Comparison of ENCODE assay signal across 1 cellular context in the genomic region with DNA sequence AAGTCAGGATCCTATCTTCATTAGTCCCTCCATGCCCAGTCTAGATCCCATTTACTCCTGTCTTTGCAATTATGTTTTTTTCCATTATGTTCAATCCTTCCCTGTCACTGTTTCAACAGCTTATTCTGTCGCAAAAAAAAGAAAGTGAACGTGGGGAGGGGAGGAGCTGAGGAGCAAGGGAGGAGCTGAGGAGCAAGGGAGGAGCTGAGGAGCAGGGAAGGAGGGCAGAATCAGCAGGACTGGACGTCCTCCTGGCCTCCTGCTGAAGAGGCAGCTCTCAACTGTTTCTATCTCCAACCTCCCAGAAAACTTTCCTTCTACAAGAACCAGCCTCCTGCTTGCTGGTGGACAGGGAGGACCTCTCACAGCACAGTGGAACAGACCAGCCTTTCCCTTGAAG.
TF ChIP-seq lines count a peak whose summit lies in the region.

No MANE protein-coding gene starts in this region.

TF ChIP-seq in GM23338, 12 proteins besides CTCF, POLR2A, EP300 and RAD21 (continued from another document):
- TF ChIP-seq, protein P1, sequence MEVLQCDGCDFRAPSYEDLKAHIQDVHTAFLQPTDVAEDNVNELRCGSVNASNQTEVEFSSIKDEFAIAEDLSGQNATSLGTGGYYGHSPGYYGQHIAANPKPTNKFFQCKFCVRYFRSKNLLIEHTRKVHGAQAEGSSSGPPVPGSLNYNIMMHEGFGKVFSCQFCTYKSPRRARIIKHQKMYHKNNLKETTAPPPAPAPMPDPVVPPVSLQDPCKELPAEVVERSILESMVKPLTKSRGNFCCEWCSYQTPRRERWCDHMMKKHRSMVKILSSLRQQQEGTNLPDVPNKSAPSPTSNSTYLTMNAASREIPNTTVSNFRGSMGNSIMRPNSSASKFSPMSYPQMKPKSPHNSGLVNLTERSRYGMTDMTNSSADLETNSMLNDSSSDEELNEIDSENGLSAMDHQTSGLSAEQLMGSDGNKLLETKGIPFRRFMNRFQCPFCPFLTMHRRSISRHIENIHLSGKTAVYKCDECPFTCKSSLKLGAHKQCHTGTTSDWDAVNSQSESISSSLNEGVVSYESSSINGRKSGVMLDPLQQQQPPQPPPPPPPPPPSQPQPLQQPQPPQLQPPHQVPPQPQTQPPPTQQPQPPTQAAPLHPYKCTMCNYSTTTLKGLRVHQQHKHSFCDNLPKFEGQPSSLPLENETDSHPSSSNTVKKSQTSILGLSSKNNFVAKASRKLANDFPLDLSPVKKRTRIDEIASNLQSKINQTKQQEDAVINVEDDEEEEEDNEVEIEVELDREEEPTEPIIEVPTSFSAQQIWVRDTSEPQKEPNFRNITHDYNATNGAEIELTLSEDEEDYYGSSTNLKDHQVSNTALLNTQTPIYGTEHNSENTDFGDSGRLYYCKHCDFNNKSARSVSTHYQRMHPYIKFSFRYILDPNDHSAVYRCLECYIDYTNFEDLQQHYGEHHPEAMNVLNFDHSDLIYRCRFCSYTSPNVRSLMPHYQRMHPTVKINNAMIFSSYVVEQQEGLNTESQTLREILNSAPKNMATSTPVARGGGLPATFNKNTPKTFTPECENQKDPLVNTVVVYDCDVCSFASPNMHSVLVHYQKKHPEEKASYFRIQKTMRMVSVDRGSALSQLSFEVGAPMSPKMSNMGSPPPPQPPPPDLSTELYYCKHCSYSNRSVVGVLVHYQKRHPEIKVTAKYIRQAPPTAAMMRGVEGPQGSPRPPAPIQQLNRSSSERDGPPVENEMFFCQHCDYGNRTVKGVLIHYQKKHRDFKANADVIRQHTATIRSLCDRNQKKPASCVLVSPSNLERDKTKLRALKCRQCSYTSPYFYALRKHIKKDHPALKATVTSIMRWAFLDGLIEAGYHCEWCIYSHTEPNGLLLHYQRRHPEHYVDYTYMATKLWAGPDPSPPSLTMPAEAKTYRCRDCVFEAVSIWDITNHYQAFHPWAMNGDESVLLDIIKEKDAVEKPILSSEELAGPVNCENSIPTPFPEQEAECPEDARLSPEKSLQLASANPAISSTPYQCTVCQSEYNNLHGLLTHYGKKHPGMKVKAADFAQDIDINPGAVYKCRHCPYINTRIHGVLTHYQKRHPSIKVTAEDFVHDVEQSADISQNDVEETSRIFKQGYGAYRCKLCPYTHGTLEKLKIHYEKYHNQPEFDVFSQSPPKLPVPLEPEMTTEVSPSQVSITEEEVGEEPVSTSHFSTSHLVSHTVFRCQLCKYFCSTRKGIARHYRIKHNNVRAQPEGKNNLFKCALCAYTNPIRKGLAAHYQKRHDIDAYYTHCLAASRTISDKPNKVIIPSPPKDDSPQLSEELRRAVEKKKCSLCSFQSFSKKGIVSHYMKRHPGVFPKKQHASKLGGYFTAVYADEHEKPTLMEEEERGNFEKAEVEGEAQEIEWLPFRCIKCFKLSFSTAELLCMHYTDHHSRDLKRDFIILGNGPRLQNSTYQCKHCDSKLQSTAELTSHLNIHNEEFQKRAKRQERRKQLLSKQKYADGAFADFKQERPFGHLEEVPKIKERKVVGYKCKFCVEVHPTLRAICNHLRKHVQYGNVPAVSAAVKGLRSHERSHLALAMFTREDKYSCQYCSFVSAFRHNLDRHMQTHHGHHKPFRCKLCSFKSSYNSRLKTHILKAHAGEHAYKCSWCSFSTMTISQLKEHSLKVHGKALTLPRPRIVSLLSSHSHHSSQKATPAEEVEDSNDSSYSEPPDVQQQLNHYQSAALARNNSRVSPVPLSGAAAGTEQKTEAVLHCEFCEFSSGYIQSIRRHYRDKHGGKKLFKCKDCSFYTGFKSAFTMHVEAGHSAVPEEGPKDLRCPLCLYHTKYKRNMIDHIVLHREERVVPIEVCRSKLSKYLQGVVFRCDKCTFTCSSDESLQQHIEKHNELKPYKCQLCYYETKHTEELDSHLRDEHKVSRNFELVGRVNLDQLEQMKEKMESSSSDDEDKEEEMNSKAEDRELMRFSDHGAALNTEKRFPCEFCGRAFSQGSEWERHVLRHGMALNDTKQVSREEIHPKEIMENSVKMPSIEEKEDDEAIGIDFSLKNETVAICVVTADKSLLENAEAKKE (CRISPR knock-in tag; IDR thresholded peaks at IDR 0.05): no peak
- no peak for TF ChIP-seq CREB1 (CRISPR knock-in tag; IDR thresholded peaks at IDR 0.05; ENCODE audit: low read depth)
